1 cellular context compared by ENCODE assay signal in genomic region chr1:234724517-234725176, GRCh38.
TF ChIP-seq lines count a peak whose summit lies in the region.

No MANE protein-coding gene starts in this region.

TF ChIP-seq in HepG2, 621 proteins besides CTCF, POLR2A, EP300 and RAD21 (continued from another document and continues in another):
- no peak for TF ChIP-seq ZBTB14 (CRISPR knock-in tag; IDR thresholded peaks at IDR 0.05)
- TF ChIP-seq YY1 (IDR thresholded peaks at IDR 0.05; ENCODE audit: insufficient read depth, insufficient replicate concordance, low read depth, low read length): no peak
- TF ChIP-seq PAX8 (CRISPR knock-in tag; IDR thresholded peaks at IDR 0.05; ENCODE audit: borderline replicate concordance): no peak
- peak; percentile 82; the same call in 1 of the 2 replicates for TF ChIP-seq EEA1 (CRISPR knock-in tag; IDR thresholded peaks at IDR 0.05; ENCODE audit: borderline replicate concordance)
- TF ChIP-seq SIX1 (CRISPR knock-in tag; IDR thresholded peaks at IDR 0.05; ENCODE audit: borderline replicate concordance): no peak
- TF ChIP-seq NCOA2 (CRISPR knock-in tag; IDR thresholded peaks at IDR 0.05): peak; percentile 74
- no peak for TF ChIP-seq ZNF30 (CRISPR knock-in tag; IDR thresholded peaks at IDR 0.05)
- peak; percentile 6 for TF ChIP-seq HNRNPK (IDR thresholded peaks at IDR 0.05; ENCODE audit: low read depth, low read length, poor library complexity, severe bottlenecking)
- peak; percentile 85 for TF ChIP-seq PHF21A (CRISPR knock-in tag; IDR thresholded peaks at IDR 0.05)
- no peak; the same call in 1 of the 2 replicates for TF ChIP-seq ZNF800 (CRISPR knock-in tag; IDR thresholded peaks at IDR 0.05)
- TF ChIP-seq TRAFD1 (CRISPR knock-in tag; IDR thresholded peaks at IDR 0.05; ENCODE audit: borderline replicate concordance): 0 out of 2 replicates have a peak, but pooled peaks have one; percentile 36
- no peak; the same call in 1 of the 2 replicates for TF ChIP-seq ZNF350 (CRISPR knock-in tag; IDR thresholded peaks at IDR 0.05; ENCODE audit: borderline replicate concordance, low read depth)
- TF ChIP-seq NFYC (CRISPR knock-in tag; IDR thresholded peaks at IDR 0.05): no peak; the same call in 1 of the 2 replicates
- no peak for TF ChIP-seq ZNF18 (CRISPR knock-in tag; IDR thresholded peaks at IDR 0.05; ENCODE audit: insufficient replicate concordance)
- no peak; the same call in 1 of the 2 replicates for TF ChIP-seq BCL3 (CRISPR knock-in tag; IDR thresholded peaks at IDR 0.05)
- no peak for TF ChIP-seq AHDC1 (CRISPR knock-in tag; IDR thresholded peaks at IDR 0.05; ENCODE audit: borderline replicate concordance)
- TF ChIP-seq ZNF782 (CRISPR knock-in tag; IDR thresholded peaks at IDR 0.05; ENCODE audit: borderline replicate concordance): no peak
- no peak for TF ChIP-seq ZNF207 (IDR thresholded peaks at IDR 0.05; ENCODE audit: borderline replicate concordance)
- no peak for TF ChIP-seq ZNF343 (CRISPR knock-in tag; IDR thresholded peaks at IDR 0.05)
- TF ChIP-seq ZBTB20 (CRISPR knock-in tag; IDR thresholded peaks at IDR 0.05; ENCODE audit: borderline replicate concordance, low read depth): 0 out of 2 replicates have a peak, but pooled peaks have one; percentile 13
- TF ChIP-seq CCAR2 (optimal IDR thresholded peaks at IDR 0.05; ENCODE audit: low read depth, low read length): no peak
- TF ChIP-seq GFI1 (CRISPR knock-in tag; IDR thresholded peaks at IDR 0.05; ENCODE audit: borderline replicate concordance): peak; percentile 72; the same call in 1 of the 2 replicates
- no peak for TF ChIP-seq ZNF256 (CRISPR knock-in tag; conservative IDR thresholded peaks at IDR 0.05)
- TF ChIP-seq ZNF12 (CRISPR knock-in tag; IDR thresholded peaks at IDR 0.05): no peak
- peak; percentile 86 for TF ChIP-seq RFX1 (IDR thresholded peaks at IDR 0.05)
- peak; percentile 46 for TF ChIP-seq ETV6 (CRISPR knock-in tag; conservative IDR thresholded peaks at IDR 0.05)
- no peak for TF ChIP-seq ZMAT5 (CRISPR knock-in tag; IDR thresholded peaks at IDR 0.05; ENCODE audit: borderline replicate concordance, low read depth)
- TF ChIP-seq CCDC6 (CRISPR knock-in tag; IDR thresholded peaks at IDR 0.05): no peak; the same call in 1 of the 2 replicates
- peak; percentile 59; the same call in 1 of the 2 replicates for TF ChIP-seq ZNF451 (CRISPR knock-in tag; IDR thresholded peaks at IDR 0.05)
- no peak for TF ChIP-seq ZNF713 (CRISPR knock-in tag; IDR thresholded peaks at IDR 0.05)
- TF ChIP-seq HINFP (CRISPR knock-in tag; IDR thresholded peaks at IDR 0.05; ENCODE audit: low read depth): no peak
- no peak for TF ChIP-seq SOX6 (IDR thresholded peaks at IDR 0.05)
- TF ChIP-seq SOX6 (CRISPR knock-in tag; IDR thresholded peaks at IDR 0.05): peak; percentile 84
- no peak; the same call in 1 of the 2 replicates for TF ChIP-seq ZNF558 (CRISPR knock-in tag; IDR thresholded peaks at IDR 0.05; ENCODE audit: borderline replicate concordance)
- TF ChIP-seq ZNF646 (CRISPR knock-in tag; IDR thresholded peaks at IDR 0.05): 0 out of 2 replicates have a peak, but pooled peaks have one; percentile 33
- TF ChIP-seq PRPF4 (IDR thresholded peaks at IDR 0.05; ENCODE audit: low read depth, low read length, poor library complexity, severe bottlenecking): no peak
- peak; percentile 77 for TF ChIP-seq CBX1 (IDR thresholded peaks at IDR 0.05; ENCODE audit: low read depth)
- TF ChIP-seq MIER2 (CRISPR knock-in tag; IDR thresholded peaks at IDR 0.05): no peak
